In genomic region chr17:7862692-7863437, GRCh38 we compare ENCODE assay signal across 8 cellular contexts. TPM values are rescaled to one million over a fixed set of nuclear protein-coding genes. Genes with fewer than 3 reads are reported as not detected.
A peak's percentile ranks its signal among the peaks of the same experiment; 100 is the strongest.
DNase-seq lines count a peak whose midpoint lies in the region; ATAC-seq, FAIRE-seq and TF ChIP-seq lines count a peak whose summit lies in the region.

No MANE protein-coding gene starts in this region.

- in situ Hi-C loops in astrocyte of the spinal cord (cut with HindIII; ENCODE audit: low sequenced_read_pairs): no loop called here

- FAIRE-seq in kidney (lab: Jason Lieb, UNC): no peak

- intact Hi-C loops in kidney (cut with DNase I): loop anchor here (5.0 kb wide), 1 partner anchor 124 kb away; no protein-coding TSS in a partner anchor

- no peak for TF ChIP-seq EP300 in upper lobe of left lung (IDR thresholded peaks at IDR 0.05)

- H3K9ac ChIP-seq in kidney (ENCODE audit: low read length in 2 of 2): no peak overlapping the region

- TF ChIP-seq CTCF in AG04450 (IDR thresholded peaks at IDR 0.05; ENCODE audit: low read depth, low read length) (peak; percentile 74), astrocyte of the spinal cord (IDR thresholded peaks at IDR 0.05; ENCODE audit: low read depth, low read length) (peak; percentile 64), kidney (IDR thresholded peaks at IDR 0.05; ENCODE audit: borderline replicate concordance, extremely low read depth, insufficient read depth) (peak; percentile 81), upper lobe of left lung (IDR thresholded peaks at IDR 0.05) (peak; percentile 67 to 80 (median 74))

- H3K27ac ChIP-seq in AG04450 (ENCODE audit: low read depth, low read length) (no peak overlapping the region), kidney (ENCODE audit: low read depth in 2 of 2, low read length in 2 of 2) (no peak overlapping the region), upper lobe of left lung (no peak overlapping the region)

- ATAC-seq in upper lobe of left lung (ENCODE audit: low FRiP score in 2 of 2) (no peak), GM21717 (IDR thresholded peaks at IDR 0.05; ENCODE audit: unreplicated experiment) (no peak), GM21447 (IDR thresholded peaks at IDR 0.05; ENCODE audit: unreplicated experiment) (no peak)

- H3K9me3 ChIP-seq in AG04450 (ENCODE audit: control insufficient read depth, insufficient read depth, low read length): no peaks in the 10 kb centered on the region; the same call in 1 of the 2 replicates
- peaks cover 0 to 4% of the 10 kb centered on the region in 2 donors for H3K9me3 ChIP-seq in kidney (ENCODE audit: control insufficient read depth in 1 of 2, low read length in 2 of 2)
- no peaks in the 10 kb centered on the region for H3K9me3 ChIP-seq in upper lobe of left lung

- POLR2A ChIA-PET in AG04450 (lab: Yijun Ruan, JAX): interaction anchor here (0.7 kb wide), 1 partner anchor 60 kb away, joined by 7 read pairs; no protein-coding TSS in a partner anchor

- peaks cover 4 to 9% of the 10 kb centered on the region in 2 donors for H3K4me1 ChIP-seq in kidney (ENCODE audit: control insufficient read depth in 1 of 2, insufficient read depth in 1 of 2, low read depth in 1 of 2, low read length in 2 of 2)
- peaks cover 11 to 26% (median 21%) of the 10 kb centered on the region in 4 donors for H3K4me1 ChIP-seq in upper lobe of left lung

- no peak for DNase-seq in AG04450 (ENCODE audit: low read depth, low spot score)
- peak; percentile 64 for DNase-seq in GM03348 (ENCODE audit: low spot score)
- DNase-seq in NCI-H69 (lab: John Stamatoyannopoulos, UW): peak; percentile 74
- DNase-seq in astrocyte of the spinal cord (ENCODE audit: low read depth, low spot score): peak; percentile 52
- no peak for DNase-seq in kidney
- DNase-seq in upper lobe of left lung: no peak

- CTCF ChIA-PET in AG04450 (lab: Charles Lee): interaction anchor here (0.6 to 5.2 kb wide), 23 partner anchors 9 to 206 kb away, joined by 3 to 46 read pairs (median 4); partner anchors contain the start of gene KDM6B

- H3K36me3 ChIP-seq in kidney (ENCODE audit: control insufficient read depth in 1 of 2, insufficient read depth in 2 of 2, low read length in 2 of 2) (peaks cover 0 to 2% of the 10 kb centered on the region in 2 donors), upper lobe of left lung (no peaks in the 10 kb centered on the region)

- H3K4me3 ChIP-seq in AG04450 (ENCODE audit: low read depth, low read length) (no peak overlapping the region), astrocyte of the spinal cord (ENCODE audit: low read depth, low read length) (no peak overlapping the region), kidney (ENCODE audit: low read length in 2 of 2) (no peak overlapping the region), upper lobe of left lung (no peak overlapping the region)

- H3K27me3 ChIP-seq in AG04450 (ENCODE audit: control insufficient read depth, insufficient read depth, low read length) (no peaks in the 10 kb centered on the region), upper lobe of left lung (no peaks in the 10 kb centered on the region)

- WGBS in upper lobe of left lung, 2 donors: 26 to 31% methylated on average over 3 of the region's 3 CpGs

- TF ChIP-seq POLR2A in upper lobe of left lung (IDR thresholded peaks at IDR 0.05): no peak

RNA-seq across cellular contexts. Expression of gene CYB5D1, which starts 5.1 kb away (rescaled TPM):
- 6.9 and 8.1 TPM in 2 replicates for polyA plus RNA-seq in AG04450 (2011; rRNA removed)
- polyA minus RNA-seq in AG04450 (2011; rRNA and poly(A)+ RNA removed): 5.3 and 8.7 TPM in 2 replicates
- total RNA-seq in kidney: 20.4 TPM
- polyA plus RNA-seq in kidney (ENCODE audit: insufficient read depth, low read depth, low replicate concordance): 14.3 TPM
- total RNA-seq in upper lobe of left lung: 10 to 100 TPM in 2 of 6 donors, 1 to 10 TPM in 4; 5.2 to 12.4 (median 7.3) TPM

RNA-seq across cellular contexts. Expression of gene NAA38, which starts 5.5 kb away (rescaled TPM):
- 49.3 and 59.0 TPM in 2 replicates for polyA plus RNA-seq in AG04450 (2011; rRNA removed)
- polyA minus RNA-seq in AG04450 (2011; rRNA and poly(A)+ RNA removed): 10.9 and 15.8 TPM in 2 replicates
- 69.6 TPM for total RNA-seq in kidney
- 246 TPM for polyA plus RNA-seq in kidney (ENCODE audit: insufficient read depth, low read depth, low replicate concordance)
- 100 to 1,000 TPM in 2 of 6 donors, 10 to 100 TPM in 4; 50.0 to 111 (median 75.5) TPM for total RNA-seq in upper lobe of left lung

RNA-seq across cellular contexts. Expression of gene TMEM88, which starts 8.0 kb away (rescaled TPM):
- 0.29 and 0.45 TPM in 2 replicates for polyA plus RNA-seq in AG04450 (2011; rRNA removed)
- polyA minus RNA-seq in AG04450 (2011; rRNA and poly(A)+ RNA removed): 0.78 TPM in 1 of 2 replicates, not detected in the other
- 17.6 TPM for total RNA-seq in kidney
- 59.8 TPM for polyA plus RNA-seq in kidney (ENCODE audit: insufficient read depth, low read depth, low replicate concordance)
- total RNA-seq in upper lobe of left lung: 10 to 100 TPM in 2 of 6 donors, 1 to 10 TPM in 3, not detected in 1; 1.6 to 16.1 (median 9.3) TPM

RNA-seq across cellular contexts. Expression of gene CHD3, which starts 25.7 kb away (rescaled TPM):
- 50.0 and 68.6 TPM in 2 replicates for polyA plus RNA-seq in AG04450 (2011; rRNA removed)
- polyA minus RNA-seq in AG04450 (2011; rRNA and poly(A)+ RNA removed): 155 and 187 TPM in 2 replicates
- 94.6 TPM for total RNA-seq in kidney
- 41.5 TPM for polyA plus RNA-seq in kidney (ENCODE audit: insufficient read depth, low read depth, low replicate concordance)
- total RNA-seq in upper lobe of left lung: 100 to 1,000 TPM in 2 of 6 donors, 10 to 100 TPM in 4; 68.1 to 183 (median 91.3) TPM

RNA-seq across cellular contexts. Expression of gene KDM6B, which starts 28.8 kb away (rescaled TPM):
- polyA plus RNA-seq in AG04450 (2011; rRNA removed) (2.0 and 2.4 TPM in 2 replicates), kidney (ENCODE audit: insufficient read depth, low read depth, low replicate concordance) (3.9 TPM)
- polyA minus RNA-seq in AG04450 (2011; rRNA and poly(A)+ RNA removed): 15.3 and 16.4 TPM in 2 replicates
- total RNA-seq in kidney (32.3 TPM), upper lobe of left lung (10 to 100 TPM; 17.5 to 68.0 (median 42.2) TPM)

Comparison
In these comparisons a context has a peak if more than half of its experiments do, and no peak if none do; other contexts are left out.
1. DNase-seq: peak in GM03348 (single experiment), NCI-H69 (single experiment) and astrocyte of the spinal cord (single experiment); none in AG04450 (single experiment), kidney (single experiment) and upper lobe of left lung (0 of 2).
2. Peak in every context shown above with its lines, with median percentiles within 50 percentile points of each other: CTCF ChIP-seq.